8 cellular contexts compared by ENCODE assay signal in genomic region chr17:46212634-46213435, GRCh38. TPM values are rescaled to one million over a fixed set of nuclear protein-coding genes. Genes with fewer than 3 reads are reported as not detected.
A peak's percentile ranks its signal among the peaks of the same experiment; 100 is the strongest.
DNase-seq lines count a peak whose midpoint lies in the region; ATAC-seq and TF ChIP-seq lines count a peak whose summit lies in the region.

No MANE protein-coding gene starts in this region.

- TF ChIP-seq POLR2A in heart left ventricle (IDR thresholded peaks at IDR 0.05): no peak

- H3K27me3 ChIP-seq in DND-41 (ENCODE audit: insufficient read depth, low read length, poor library complexity) (no peaks in the 10 kb centered on the region), RWPE2 (ENCODE audit: insufficient read depth, poor library complexity, severe bottlenecking) (no peaks in the 10 kb centered on the region), adipocyte (replicated peaks; ENCODE audit: control insufficient read depth, insufficient read depth, low read length) (no peaks in the 10 kb centered on the region), heart left ventricle (no peaks in the 10 kb centered on the region)

- no peak overlapping the region for H3K27ac ChIP-seq in DND-41 (ENCODE audit: low read length)
- H3K27ac ChIP-seq in RWPE2 (ENCODE audit: poor library complexity, severe bottlenecking): no peak overlapping the region
- peak overlapping the region in 2 of 12 donors; percentile 16 to 57 for H3K27ac ChIP-seq in heart left ventricle

- no peaks in the 10 kb centered on the region for H3K9me3 ChIP-seq in DND-41 (ENCODE audit: insufficient read depth, low read length, severe bottlenecking)
- H3K9me3 ChIP-seq in RWPE2 (ENCODE audit: severe bottlenecking): no peaks in the 10 kb centered on the region
- H3K9me3 ChIP-seq in adipocyte (ENCODE audit: control insufficient read depth, low read length): no peaks in the 10 kb centered on the region
- no peaks in the 10 kb centered on the region for H3K9me3 ChIP-seq in heart left ventricle

- no peak overlapping the region for H3K4me3 ChIP-seq in DND-41 (ENCODE audit: low read depth in 1 of 2, low read length in 2 of 2)
- H3K4me3 ChIP-seq in LNCaP clone FGC (ENCODE audit: low read depth, low read length): no peak overlapping the region
- H3K4me3 ChIP-seq in RWPE2 (ENCODE audit: severe bottlenecking): no peak overlapping the region
- no peak overlapping the region for H3K4me3 ChIP-seq in adipocyte (ENCODE audit: low read length)
- H3K4me3 ChIP-seq in heart left ventricle: no peak overlapping the region

- 46 to 53% (median 48%) methylated on average over 11 of the region's 11 CpGs for WGBS in heart left ventricle, 4 donors

- H3K36me3 ChIP-seq in DND-41 (ENCODE audit: insufficient read depth, low read length) (peaks cover 29% of the 10 kb centered on the region), RWPE2 (ENCODE audit: low read depth) (peaks cover 54% of the 10 kb centered on the region), adipocyte (ENCODE audit: control insufficient read depth, insufficient read depth, low read length, severe bottlenecking) (peaks cover 7% of the 10 kb centered on the region), heart left ventricle (peaks cover 0 to 27% (median 9%) of the 10 kb centered on the region in 9 donors)

- no peak overlapping the region for H3K4me2 ChIP-seq in DND-41 (ENCODE audit: insufficient read depth, low read length)

- peak; percentile 66 for DNase-seq in DND-41
- peak; percentile 75 for DNase-seq in LNCaP clone FGC (ENCODE audit: low read depth)
- DNase-seq in RWPE2 (ENCODE audit: low spot score): no peak
- peak; percentile 97 for DNase-seq in adipocyte (ENCODE audit: low read depth)
- DNase-seq in heart left ventricle: peak in 4 of 5 donors; percentile 48 to 72 (median 56)
- peak; percentile 91 for DNase-seq in renal cortical epithelial cell (ENCODE audit: low read depth)

- H3K9ac ChIP-seq in DND-41 (ENCODE audit: low read depth, low read length): no peak overlapping the region
- H3K9ac ChIP-seq in adipocyte (ENCODE audit: low read length): peak overlapping the region; percentile 50

- H3K4me1 ChIP-seq in DND-41 (ENCODE audit: insufficient read depth, low read length): 0 out of 2 replicates have a peak, but pooled peaks cover 3% of the 10 kb centered on the region
- no peaks in the 10 kb centered on the region for H3K4me1 ChIP-seq in RWPE2 (ENCODE audit: insufficient read depth, poor library complexity, severe bottlenecking)
- H3K4me1 ChIP-seq in adipocyte (ENCODE audit: control insufficient read depth, insufficient read depth, low read length): peaks cover 7% of the 10 kb centered on the region
- H3K4me1 ChIP-seq in heart left ventricle: peaks cover 0 to 27% (median 8%) of the 10 kb centered on the region in 12 donors

- peaks cover 9% of the 10 kb centered on the region for H4K20me1 ChIP-seq in DND-41 (ENCODE audit: insufficient read depth, low read length)

- no peak overlapping the region for H2AFZ ChIP-seq in DND-41 (ENCODE audit: low read depth, low read length)

- peak; percentile 89 for ATAC-seq in DND-41 (ENCODE audit: insufficient read depth, low read depth)
- ATAC-seq in RWPE2 (ENCODE audit: low read depth): peak; percentile 69
- peak; percentile 45 to 78 (median 76) for ATAC-seq in heart left ventricle
- no peak for ATAC-seq in HG03342 (IDR thresholded peaks at IDR 0.05; ENCODE audit: unreplicated experiment)
- no peak for ATAC-seq in GM21447 (IDR thresholded peaks at IDR 0.05; ENCODE audit: unreplicated experiment)

- peaks cover 83% of the 10 kb centered on the region for H3K79me2 ChIP-seq in DND-41 (ENCODE audit: insufficient read depth, low read length)

- intact Hi-C loops in heart left ventricle (cut with DNase I): loop anchor here (1.0 to 10.0 kb wide), 9 partner anchors 18 to 882 kb away; partner anchors contain the start of gene KANSL1 (in 1 of the 10)

- TF ChIP-seq CTCF in DND-41 (IDR thresholded peaks at IDR 0.05; ENCODE audit: borderline replicate concordance, extremely low read depth, low read length, poor library complexity, severe bottlenecking): peak; percentile 81
- peak; percentile 95 for TF ChIP-seq CTCF in LNCaP clone FGC (IDR thresholded peaks at IDR 0.05; ENCODE audit: control insufficient read depth, extremely low read depth, insufficient read depth)
- TF ChIP-seq CTCF in RWPE2 (IDR thresholded peaks at IDR 0.05; ENCODE audit: poor library complexity, severe bottlenecking): peak; percentile 96
- TF ChIP-seq CTCF in heart left ventricle (IDR thresholded peaks at IDR 0.05): peak; percentile 58 to 92 (median 83)

RNA-seq across cellular contexts. Expression of gene KANSL1, which starts 19.6 kb away (rescaled TPM):
- total RNA-seq in heart left ventricle (10 to 100 TPM; 22.7 to 57.2 (median 32.6) TPM), renal cortical epithelial cell (58.3 and 132 TPM in 2 replicates)
- 10 to 100 TPM; 13.7 to 17.0 TPM for polyA plus RNA-seq in heart left ventricle

Comparison
In these comparisons a context has a peak if more than half of its experiments do, and no peak if none do; other contexts are left out.
1. ATAC-seq: peak in DND-41 (single experiment), RWPE2 (single experiment) and heart left ventricle (4 of 4); none in HG03342 (single experiment) and GM21447 (single experiment).
2. Peak in every context shown above with its lines, with median percentiles within 50 percentile points of each other: CTCF ChIP-seq.